Comparison of ENCODE assay signal across 9 cellular contexts in the genomic region with DNA sequence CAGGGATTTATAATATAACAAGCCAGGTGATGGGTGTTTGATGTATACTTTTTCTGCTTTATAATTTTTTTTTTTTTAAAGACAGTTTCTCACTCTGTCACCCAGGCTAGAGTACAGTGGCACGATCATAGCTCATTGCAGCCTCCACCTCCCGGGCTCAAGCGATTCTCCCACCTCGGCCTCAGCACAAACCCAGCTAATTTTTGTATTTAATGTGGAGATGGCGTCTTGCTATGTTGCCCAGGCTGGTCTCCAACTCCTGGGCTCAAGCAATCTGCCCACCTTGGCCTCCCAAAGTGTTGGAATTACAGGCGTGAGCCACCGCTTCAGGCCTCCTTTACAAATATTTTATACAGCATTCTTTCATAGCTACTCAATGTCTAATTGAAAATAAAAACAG.
"Had no signal": no experiment of that assay in that cellular context is flagged by ENCODE, and none has a peak within 500 bp of the region (broad histone marks: within the 10 kb centered on the region; RNA-seq: fewer than 3 reads in every experiment).

No MANE protein-coding gene starts in this region.

- H3K36me3 Mint-ChIP-seq: natural killer cell had no signal

- H3K27ac Mint-ChIP-seq: activated naive CD4-positive, alpha-beta T cell treated with anti-CD3 and anti-CD28 coated beads for 36 hours; brain; T-helper 1 cell treated with Interleukin-12 subunit alpha and Interleukin-12 subunit beta and Interleukin-4 antibody, amounts not matched to agents 30 μg/mL and 1 μg/mL, for 36 hours had no signal

- H3K4me3 Mint-ChIP-seq: brain had no signal

- H3K9me3 ChIP-seq: prostate gland had no signal

- H3K4me3 ChIP-seq: lung, prostate gland had no signal

- H3K27ac ChIP-seq: prostate gland, spleen, upper lobe of left lung had no signal

- H3K27me3 ChIP-seq: spleen, upper lobe of left lung had no signal

- H3K9me3 Mint-ChIP-seq: activated T-helper 1 cell treated with anti-CD3 and anti-CD28 coated beads, Interleukin-12 subunit alpha, Interleukin-12 subunit beta, Interleukin-2, Interleukin-4 antibody, amounts not matched to agents 30 ng/mL and 10 ng/mL and 1 ng/mL, durations not matched to agents 14 hours and 24 hours and 36 hours; natural killer cell had no signal

- H3K36me3 ChIP-seq: prostate gland, upper lobe of left lung had no signal

- H3K4me1 ChIP-seq: prostate gland had no signal
